ENCODE assay signal across 28 cellular contexts in the genomic region with DNA sequence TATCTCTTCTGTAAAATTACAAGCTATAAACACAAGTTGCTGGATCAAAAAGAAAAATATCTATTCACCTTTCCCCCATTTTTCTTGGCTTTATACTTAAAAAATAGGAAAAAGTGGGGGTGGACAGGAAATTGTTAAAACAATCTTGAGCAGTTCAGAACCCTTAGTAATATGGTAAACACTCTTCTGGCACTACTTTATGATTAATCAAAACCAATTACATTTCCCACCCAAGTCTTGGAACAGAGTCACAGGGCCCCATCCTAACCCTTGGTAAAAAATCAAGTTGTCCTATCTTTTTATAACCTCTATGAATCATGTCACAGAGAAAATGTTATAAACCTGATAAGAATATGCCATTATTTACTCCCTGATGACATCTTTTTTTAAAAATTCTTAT.
"Had no signal": no experiment of that assay in that cellular context is flagged by ENCODE, and none has a peak within 500 bp of the region (broad histone marks: within the 10 kb centered on the region; RNA-seq: fewer than 3 reads in every experiment).

No MANE protein-coding gene starts in this region.

- H3K4me3 ChIP-seq: stomach, suprapubic skin, testis, thoracic aorta, thyroid gland, tibial artery, tibial nerve, transverse colon, upper lobe of left lung, upper lobe of right lung, uterus, vagina had no signal

- H3K9me3 ChIP-seq: stomach, suprapubic skin, testis, thoracic aorta, thyroid gland, tibial artery, tibial nerve, transverse colon, upper lobe of left lung, upper lobe of right lung, uterus, vagina had no signal

- H3K27ac Mint-ChIP-seq: stimulated activated effector memory CD8-positive, alpha-beta T cell treated with anti-CD3 and anti-CD28 coated beads, Interleukin-12 subunit alpha, Interleukin-12 subunit beta, amount 100 ng/mL, for 72 hours; stimulated activated memory B cell treated with anti-CD40 and anti-IgM and Interleukin-4, amounts not matched to agents 10 μg/mL and 1 μg/mL and 100 μg/mL, for 72 hours; stimulated activated naive B cell treated with anti-CD40 and anti-IgM and Interleukin-4, amounts not matched to agents 10 μg/mL and 1 μg/mL and 100 μg/mL, for 72 hours; stimulated activated naive CD8-positive, alpha-beta T cell treated with anti-CD3 and anti-CD28 coated beads, Interleukin-15, amount 100 ng/mL, for 72 hours; stimulated activated naive CD8-positive, alpha-beta T cell treated with anti-CD3 and anti-CD28 coated beads, Interleukin-15, Interleukin-2, amounts not matched to agents 100 ng/mL and 50 ng/mL, for 24 hours; type B pancreatic cell had no signal

- H3K4me1 ChIP-seq: stomach, suprapubic skin, testis, tibial artery, tibial nerve, transverse colon, upper lobe of left lung, upper lobe of right lung, uterus, vagina had no signal

- H3K36me3 Mint-ChIP-seq: stimulated activated effector memory CD8-positive, alpha-beta T cell treated with anti-CD3 and anti-CD28 coated beads, Interleukin-12 subunit alpha, Interleukin-12 subunit beta, amount 100 ng/mL, for 72 hours; stimulated activated memory B cell treated with anti-CD40 and anti-IgM and Interleukin-4, amounts not matched to agents 10 μg/mL and 1 μg/mL and 100 μg/mL, for 72 hours; stimulated activated naive B cell treated with anti-CD40 and anti-IgM and Interleukin-4, amounts not matched to agents 10 μg/mL and 1 μg/mL and 100 μg/mL, for 72 hours; type B pancreatic cell had no signal

- H3K9me3 Mint-ChIP-seq: type B pancreatic cell had no signal

- DNase-seq: stimulated activated CD4-positive, alpha-beta T cell treated with anti-CD3 and anti-CD28 coated beads, Interleukin-2, amount 100 ng/mL, for 48 hours; stimulated activated CD4-positive, alpha-beta T cell treated with anti-CD3 and anti-CD28 coated beads, Interleukin-4, amount 100 ng/mL, for 1 hour; stimulated activated CD4-positive, alpha-beta T cell treated with anti-CD3 and anti-CD28 coated beads, Interleukin-4, amount 100 ng/mL, for 24 hours; stimulated activated CD4-positive, alpha-beta T cell treated with anti-CD3 and anti-CD28 coated beads, Interleukin-4, amount 100 ng/mL, for 4 hours; stimulated activated CD8-positive, alpha-beta memory T cell treated with anti-CD3 and anti-CD28 coated beads, Interleukin-4, amount 100 ng/mL, for 48 hours; stimulated activated naive B cell treated with anti-CD40 and anti-IgM and Interleukin-4, amounts not matched to agents 10 μg/mL and 1 μg/mL and 100 μg/mL, for 72 hours; stimulated activated naive CD4-positive, alpha-beta T cell; stimulated activated naive CD4-positive, alpha-beta T cell treated with Interleukin-2 at 50 U/mL for 16 hours; stimulated activated naive CD8-positive, alpha-beta T cell treated with anti-CD3 and anti-CD28 coated beads, Interleukin-15, amount 100 ng/mL, for 72 hours; stimulated activated naive CD8-positive, alpha-beta T cell treated with anti-CD3 and anti-CD28 coated beads, Interleukin-15, Interleukin-2, amounts not matched to agents 100 U/mL and 50 U/mL, for 24 hours; stomach; substantia nigra; testis; thyroid gland; tibial artery; transverse colon; trophoblast cell; upper lobe of left lung; upper lobe of right lung; uterus had no signal

- H3K27me3 ChIP-seq: stomach, suprapubic skin, testis, thyroid gland, tibial artery, tibial nerve, transverse colon, upper lobe of left lung, upper lobe of right lung, uterus, vagina had no signal

- ATAC-seq: stimulated activated effector memory CD8-positive, alpha-beta T cell treated with anti-CD3 and anti-CD28 coated beads, Interleukin-12 subunit alpha, Interleukin-12 subunit beta, amount 100 ng/mL, for 72 hours; stimulated activated memory B cell treated with anti-CD40 and anti-IgM and Interleukin-4, amounts not matched to agents 10 μg/mL and 1 μg/mL and 100 μg/mL, for 72 hours; stimulated activated naive B cell treated with anti-CD40 and anti-IgM and Interleukin-4, amounts not matched to agents 10 μg/mL and 1 μg/mL and 100 μg/mL, for 72 hours; stimulated activated naive CD8-positive, alpha-beta T cell treated with anti-CD3 and anti-CD28 coated beads, Interleukin-15, amount 100 ng/mL, for 72 hours; stimulated activated naive CD8-positive, alpha-beta T cell treated with anti-CD3 and anti-CD28 coated beads, Interleukin-15, Interleukin-2, amounts not matched to agents 100 U/mL and 50 U/mL, for 24 hours; upper lobe of right lung had no signal

- H3K36me3 ChIP-seq: stomach, suprapubic skin, thoracic aorta, thyroid gland, tibial artery, tibial nerve, transverse colon, upper lobe of left lung, upper lobe of right lung, uterus, vagina had no signal

- H3K27ac ChIP-seq: stomach, suprapubic skin, testis, thoracic aorta, thyroid gland, tibial artery, tibial nerve, transverse colon, upper lobe of left lung, upper lobe of right lung, uterus, vagina had no signal

- H3K4me1 Mint-ChIP-seq: stimulated activated effector memory CD8-positive, alpha-beta T cell treated with anti-CD3 and anti-CD28 coated beads, Interleukin-12 subunit alpha, Interleukin-12 subunit beta, amount 100 ng/mL, for 72 hours; stimulated activated memory B cell treated with anti-CD40 and anti-IgM and Interleukin-4, amounts not matched to agents 10 μg/mL and 1 μg/mL and 100 μg/mL, for 72 hours; stimulated activated naive B cell treated with anti-CD40 and anti-IgM and Interleukin-4, amounts not matched to agents 10 μg/mL and 1 μg/mL and 100 μg/mL, for 72 hours; stimulated activated naive CD8-positive, alpha-beta T cell treated with anti-CD3 and anti-CD28 coated beads, Interleukin-15, amount 100 ng/mL, for 72 hours had no signal

- H3K4me3 Mint-ChIP-seq: stimulated activated effector memory CD8-positive, alpha-beta T cell treated with anti-CD3 and anti-CD28 coated beads, Interleukin-12 subunit alpha, Interleukin-12 subunit beta, amount 100 ng/mL, for 72 hours; stimulated activated memory B cell treated with anti-CD40 and anti-IgM and Interleukin-4, amounts not matched to agents 10 μg/mL and 1 μg/mL and 100 μg/mL, for 72 hours; stimulated activated naive B cell treated with anti-CD40 and anti-IgM and Interleukin-4, amounts not matched to agents 10 μg/mL and 1 μg/mL and 100 μg/mL, for 72 hours; stimulated activated naive CD8-positive, alpha-beta T cell treated with anti-CD3 and anti-CD28 coated beads, Interleukin-15, amount 100 ng/mL, for 72 hours; stimulated activated naive CD8-positive, alpha-beta T cell treated with anti-CD3 and anti-CD28 coated beads, Interleukin-15, Interleukin-2, amounts not matched to agents 100 ng/mL and 50 ng/mL, for 24 hours; type B pancreatic cell had no signal

- H3K27me3 Mint-ChIP-seq: stimulated activated naive B cell treated with anti-CD40 and anti-IgM and Interleukin-4, amounts not matched to agents 10 μg/mL and 1 μg/mL and 100 μg/mL, for 72 hours; stimulated activated naive CD8-positive, alpha-beta T cell treated with anti-CD3 and anti-CD28 coated beads, Interleukin-15, amount 100 ng/mL, for 72 hours; stimulated activated naive CD8-positive, alpha-beta T cell treated with anti-CD3 and anti-CD28 coated beads, Interleukin-15, Interleukin-2, amounts not matched to agents 100 ng/mL and 50 ng/mL, for 24 hours; type B pancreatic cell had no signal
